ENCODE assay signal across 1 cellular context in genomic region chr12:132726386-132726785, GRCh38.
TF ChIP-seq lines count a peak whose summit lies in the region.

No MANE protein-coding gene starts in this region.

TF ChIP-seq in endothelial cell of umbilical vein, 7 proteins besides CTCF, POLR2A, EP300 and RAD21 (continued from another document):
- TF ChIP-seq POLR2AphosphoS5 (IDR thresholded peaks at IDR 0.05; ENCODE audit: insufficient read depth, low read depth, low read length) (no peak), JUN (IDR thresholded peaks at IDR 0.05; ENCODE audit: borderline replicate concordance, insufficient read depth, insufficient read length, low read depth) (no peak), MAX (IDR thresholded peaks at IDR 0.05; ENCODE audit: insufficient read depth, insufficient read length) (no peak), GATA2 (IDR thresholded peaks at IDR 0.05; ENCODE audit: insufficient read depth, insufficient read length, low read depth, low read length) (no peak)
TF ChIP-seq in endothelial cell of umbilical vein: peak in this region for 0.
